Comparison of ENCODE assay signal across 32 cellular contexts in genomic region chr13:110358381-110358780, GRCh38. TPM values are rescaled to one million over a fixed set of nuclear protein-coding genes. Genes with fewer than 3 reads are reported as not detected.
"Had no signal": no experiment of that assay in that cellular context is flagged by ENCODE, and none has a peak within 500 bp of the region (broad histone marks: within the 10 kb centered on the region; RNA-seq: fewer than 3 reads in every experiment).

No MANE protein-coding gene starts in this region.

- H3K27ac ChIP-seq: epithelial cell of prostate, neutrophil, ovary, spleen, upper lobe of right lung had no signal

- H3K27ac Mint-ChIP-seq: activated CD8-positive, alpha-beta memory T cell treated with anti-CD3 and anti-CD28 coated beads, Interleukin-2, amount 10 ng/mL, durations not matched to agents 7 days and 5 days; activated CD8-positive, alpha-beta T cell treated with anti-CD3 and anti-CD28 coated beads for 36 hours; activated naive CD4-positive, alpha-beta T cell treated with anti-CD3 and anti-CD28 coated beads, Interleukin-2, amount 50 U/mL, for 24 hours; activated naive CD8-positive, alpha-beta T cell treated with anti-CD3 and anti-CD28 coated beads, Interleukin-2, amount 50 U/mL, for 24 hours; activated T-helper 2 cell treated with anti-CD3 and anti-CD28 coated beads, Interferon-gamma antibody, Interleukin-2, Interleukin-4, amounts not matched to agents 10 μg/mL and 5 μg/mL and 100 μg/mL, durations not matched to agents 14 hours and 24 hours and 36 hours; immature natural killer cell; nephron progenitor cell; progenitor cell of endocrine pancreas; T-helper 1 cell treated with Interleukin-12 subunit alpha and Interleukin-12 subunit beta and Interleukin-4 antibody, amounts not matched to agents 30 μg/mL and 1 μg/mL, for 36 hours had no signal

- H3K27me3 ChIP-seq: gastrocnemius medialis, ovary, spleen, upper lobe of right lung had no signal

- DNase-seq: activated CD4-positive, alpha-beta T cell treated with anti-CD3 and anti-CD28 coated beads, Interleukin-2, amount 50 U/mL, for 1 hour; activated CD4-positive, CD25-positive, alpha-beta regulatory T cell treated with anti-CD3 and anti-CD28 coated beads, Interleukin-2, amount 50 U/mL, for 72 hours; activated CD8-positive, alpha-beta memory T cell treated with anti-CD3 and anti-CD28 coated beads, Interleukin-2, amount 10 ng/mL, durations not matched to agents 7 days and 5 days; activated CD8-positive, alpha-beta T cell treated with anti-CD3 and anti-CD28 coated beads for 36 hours; activated naive CD8-positive, alpha-beta T cell treated with anti-CD3 and anti-CD28 coated beads, Interleukin-2, amount 50 U/mL, for 24 hours; activated T-cell treated with anti-CD3 and anti-CD28 coated beads, Interleukin-2, amount 50 U/mL, for 48 hours; amygdala; dermis blood vessel endothelial cell; effector CD4-positive, alpha-beta T cell; gastrocnemius medialis; head of caudate nucleus; hippocampal formation; immature natural killer cell; mesendoderm; mucosa of descending colon; naive B cell; nephron progenitor cell; ovary; retina; SK-N-SH; spleen; stimulated activated naive CD4-positive, alpha-beta T cell treated with Interleukin-2 at 50 U/mL for 16 hours; SW 1271; T1000; upper lobe of right lung had no signal

- H3K4me1 Mint-ChIP-seq: activated CD8-positive, alpha-beta memory T cell treated with anti-CD3 and anti-CD28 coated beads, Interleukin-2, amount 10 ng/mL, durations not matched to agents 7 days and 5 days; activated naive CD4-positive, alpha-beta T cell treated with anti-CD3 and anti-CD28 coated beads, Interleukin-2, amount 50 U/mL, for 24 hours; activated naive CD8-positive, alpha-beta T cell treated with anti-CD3 and anti-CD28 coated beads, Interleukin-2, amount 50 U/mL, for 24 hours; central memory CD8-positive, alpha-beta T cell; immature natural killer cell; naive B cell had no signal

- ATAC-seq: activated CD8-positive, alpha-beta memory T cell treated with anti-CD3 and anti-CD28 coated beads, Interleukin-2, amount 10 ng/mL, durations not matched to agents 7 days and 5 days; activated CD8-positive, alpha-beta T cell treated with anti-CD3 and anti-CD28 coated beads for 36 hours; activated naive CD8-positive, alpha-beta T cell treated with anti-CD3 and anti-CD28 coated beads, Interleukin-2, amount 50 U/mL, for 24 hours; gastrocnemius medialis; mucosa of descending colon; upper lobe of right lung had no signal

- H3K27me3 Mint-ChIP-seq: activated CD8-positive, alpha-beta memory T cell treated with anti-CD3 and anti-CD28 coated beads, Interleukin-2, amount 10 ng/mL, durations not matched to agents 7 days and 5 days; activated naive CD4-positive, alpha-beta T cell treated with anti-CD3 and anti-CD28 coated beads, Interleukin-2, amount 50 U/mL, for 24 hours; progenitor cell of endocrine pancreas had no signal

- H3K4me3 ChIP-seq: gastrocnemius medialis, mucosa of descending colon, ovary, spleen, upper lobe of right lung had no signal

- H3K9me3 ChIP-seq: gastrocnemius medialis, mucosa of descending colon, neutrophil, ovary, SK-N-SH, spleen, upper lobe of right lung had no signal

- H3K36me3 ChIP-seq: gastrocnemius medialis, neutrophil, ovary had no signal

- H3K4me3 Mint-ChIP-seq: activated CD8-positive, alpha-beta memory T cell treated with anti-CD3 and anti-CD28 coated beads, Interleukin-2, amount 10 ng/mL, durations not matched to agents 7 days and 5 days; activated CD8-positive, alpha-beta T cell treated with anti-CD3 and anti-CD28 coated beads for 36 hours; activated naive CD4-positive, alpha-beta T cell treated with anti-CD3 and anti-CD28 coated beads, Interleukin-2, amount 50 U/mL, for 24 hours; activated naive CD8-positive, alpha-beta T cell treated with anti-CD3 and anti-CD28 coated beads, Interleukin-2, amount 50 U/mL, for 24 hours; central memory CD8-positive, alpha-beta T cell; immature natural killer cell; naive B cell; nephron progenitor cell; T-helper 1 cell treated with Interleukin-12 subunit alpha and Interleukin-12 subunit beta and Interleukin-4 antibody, amounts not matched to agents 30 μg/mL and 1 μg/mL, for 36 hours had no signal

- H3K9ac ChIP-seq: SK-N-SH had no signal

- H3K4me2 ChIP-seq: SK-N-SH had no signal

- H3K9me3 Mint-ChIP-seq: activated CD8-positive, alpha-beta T cell treated with anti-CD3 and anti-CD28 coated beads for 36 hours; activated naive CD4-positive, alpha-beta T cell treated with anti-CD3 and anti-CD28 coated beads, Interleukin-2, amount 50 U/mL, for 24 hours; activated naive CD8-positive, alpha-beta T cell treated with anti-CD3 and anti-CD28 coated beads, Interleukin-2, amount 50 U/mL, for 24 hours; activated T-helper 2 cell treated with anti-CD3 and anti-CD28 coated beads, Interferon-gamma antibody, Interleukin-2, Interleukin-4, amounts not matched to agents 10 μg/mL and 5 μg/mL and 100 μg/mL, durations not matched to agents 14 hours and 24 hours and 36 hours; central memory CD8-positive, alpha-beta T cell; immature natural killer cell; nephron progenitor cell; T-helper 1 cell treated with Interleukin-12 subunit alpha and Interleukin-12 subunit beta and Interleukin-4 antibody, amounts not matched to agents 30 μg/mL and 1 μg/mL, for 36 hours had no signal

- H3K36me3 Mint-ChIP-seq: activated CD8-positive, alpha-beta memory T cell treated with anti-CD3 and anti-CD28 coated beads, Interleukin-2, amount 10 ng/mL, durations not matched to agents 7 days and 5 days; activated naive CD4-positive, alpha-beta T cell treated with anti-CD3 and anti-CD28 coated beads, Interleukin-2, amount 50 U/mL, for 24 hours; immature natural killer cell; naive B cell had no signal

RNA-seq across cellular contexts. Expression of gene COL4A2, which starts 51.3 kb away (rescaled TPM):
- total RNA-seq: activated CD8-positive, alpha-beta memory T cell treated with anti-CD3 and anti-CD28 coated beads, Interleukin-2, amount 10 ng/mL, durations not matched to agents 7 days and 5 days; activated CD8-positive, alpha-beta T cell treated with anti-CD3 and anti-CD28 coated beads for 36 hours; activated T-helper 2 cell treated with anti-CD3 and anti-CD28 coated beads, Interferon-gamma antibody, Interleukin-2, Interleukin-4, amounts not matched to agents 10 μg/mL and 5 μg/mL and 100 μg/mL, durations not matched to agents 14 hours and 24 hours and 36 hours had no signal
- polyA plus RNA-seq: immature natural killer cell had no signal

RNA-seq across cellular contexts. Expression of gene COL4A1, which starts 51.4 kb away (rescaled TPM):
- total RNA-seq: activated CD8-positive, alpha-beta memory T cell treated with anti-CD3 and anti-CD28 coated beads, Interleukin-2, amount 10 ng/mL, durations not matched to agents 7 days and 5 days; activated CD8-positive, alpha-beta T cell treated with anti-CD3 and anti-CD28 coated beads for 36 hours; activated T-helper 2 cell treated with anti-CD3 and anti-CD28 coated beads, Interferon-gamma antibody, Interleukin-2, Interleukin-4, amounts not matched to agents 10 μg/mL and 5 μg/mL and 100 μg/mL, durations not matched to agents 14 hours and 24 hours and 36 hours had no signal
- polyA plus RNA-seq: immature natural killer cell had no signal
